ENCODE assay signal across 11 cellular contexts in genomic region chr19:43474487-43474886, GRCh38. TPM values are rescaled to one million over a fixed set of nuclear protein-coding genes. Genes with fewer than 3 reads are reported as not detected.
DNase-seq lines count a peak whose midpoint lies in the region; ATAC-seq, FAIRE-seq and TF ChIP-seq lines count a peak whose summit lies in the region.
"Had no signal": no experiment of that assay in that cellular context is flagged by ENCODE, and none has a peak within 500 bp of the region (broad histone marks: within the 10 kb centered on the region; RNA-seq: fewer than 3 reads in every experiment).

No MANE protein-coding gene starts in this region.

- H3K9ac ChIP-seq in SK-N-SH = no peak overlapping the region
- peak overlapping the region; percentile 54 for H3K9ac ChIP-seq in astrocyte (ENCODE audit: low read length)
- peak overlapping the region in 1 of 2 donors; percentile 46 for H3K9ac ChIP-seq in kidney (ENCODE audit: low read length in 2 of 2)

- WGBS in SK-N-SH (ENCODE audit: low lambda C conversion rate) = 84% methylated on average over 4 of the region's 4 CpGs
- WGBS in stomach, 5 donors = 72 to 85% (median 74%) methylated on average over 4 of the region's 4 CpGs

- POLR2A ChIA-PET in SK-N-SH (lab: Yijun Ruan, JAX) = interaction anchor here (1.2 kb wide), 1 partner anchor 11 kb away, joined by 5 read pairs; no protein-coding TSS in a partner anchor

- no peak for ATAC-seq in SK-N-SH treated with all-trans-retinoic acid at 6 μM for 48 hours
- ATAC-seq in HG03159 (IDR thresholded peaks at IDR 0.05; ENCODE audit: unreplicated experiment) = no peak

- H3K9me3 ChIP-seq in SK-N-SH (no peaks in the 10 kb centered on the region), astrocyte (ENCODE audit: insufficient read depth, low read depth, low read length) (no peaks in the 10 kb centered on the region), kidney (ENCODE audit: control insufficient read depth in 1 of 2, low read length in 2 of 2) (no peaks in the 10 kb centered on the region), stomach (no peaks in the 10 kb centered on the region)

- CTCF ChIA-PET in SK-N-SH (lab: Yijun Ruan, JAX) = interaction anchor here (1.4 to 3.0 kb wide), 4 partner anchors 10 to 45 kb away, joined by 3 to 16 read pairs (median 12); partner anchors contain the start of gene LYPD3

- H3K9me2 ChIP-seq in SK-N-SH = no peaks in the 10 kb centered on the region

- H3K27me3 ChIP-seq in SK-N-SH (ENCODE audit: insufficient read depth) (no peaks in the 10 kb centered on the region), astrocyte (ENCODE audit: insufficient read depth, low read length) (no peaks in the 10 kb centered on the region), stomach (no peaks in the 10 kb centered on the region)

- intact Hi-C loops in kidney (cut with DNase I) (no loop called here), stomach (cut with DNase I; ENCODE audit: low total_unique reads) (no loop called here)

- no peaks in the 10 kb centered on the region for H3K4me1 Mint-ChIP-seq in astrocyte (ENCODE audit: low read depth, unreplicated experiment)

- TF ChIP-seq EP300 in SK-N-SH (IDR thresholded peaks at IDR 0.05; ENCODE audit: borderline replicate concordance in 1 of 2, low read depth in 1 of 2, low read length in 1 of 2) (no peak), stomach (IDR thresholded peaks at IDR 0.05) (no peak)

- DNase-seq in SK-N-SH (no peak), astrocyte (ENCODE audit: low read depth) (no peak), kidney (peak; percentile 39), stomach (no peak), SHP77 treated with DMSO at 0.1 percent for 48 hours (lab: John Stamatoyannopoulos, UW) (no peak)
- DNase-seq in stimulated activated naive CD4-positive, alpha-beta T cell (lab: John Stamatoyannopoulos, UW) = no peak

- H3K4me3 Mint-ChIP-seq in astrocyte (ENCODE audit: unreplicated experiment) = no peak overlapping the region

- TF ChIP-seq POLR2A in stomach (IDR thresholded peaks at IDR 0.05) = no peak

- H3K4me2 ChIP-seq in SK-N-SH = 0 out of 2 replicates have a peak overlapping the region, but pooled peaks have one; percentile 61
- peak overlapping the region; percentile 82 for H3K4me2 ChIP-seq in astrocyte (ENCODE audit: low read length)

- H3K27ac ChIP-seq in SK-N-SH (ENCODE audit: low read depth in 2 of 2, low read length in 1 of 2) (peak overlapping the region in 1 of 2 experiments; percentile 26; a peak in 1 of 4 replicates), astrocyte (ENCODE audit: low read depth, low read length) (no peak overlapping the region), kidney (ENCODE audit: low read depth in 2 of 2, low read length in 2 of 2) (peak overlapping the region in 1 of 2 donors; percentile 78), stomach (peak overlapping the region; percentile 51 to 86 (median 74))

- no peaks in the 10 kb centered on the region for H3K36me3 ChIP-seq in SK-N-SH (replicated peaks in 1 of 2; ENCODE audit: control insufficient read depth in 1 of 2, insufficient read depth in 2 of 2, low read length in 1 of 2)
- H3K36me3 ChIP-seq in astrocyte (ENCODE audit: insufficient read depth, low read length) = no peaks in the 10 kb centered on the region
- H3K36me3 ChIP-seq in kidney (ENCODE audit: control insufficient read depth in 1 of 2, insufficient read depth in 2 of 2, low read length in 2 of 2) = no peaks in the 10 kb centered on the region
- peaks cover 0 to 19% (median 7%) of the 10 kb centered on the region in 4 donors for H3K36me3 ChIP-seq in stomach

- H4K20me1 ChIP-seq in SK-N-SH (ENCODE audit: insufficient read depth) (no peaks in the 10 kb centered on the region), astrocyte (ENCODE audit: insufficient read depth, low read length) (no peaks in the 10 kb centered on the region)

- no peak for FAIRE-seq in astrocyte (lab: Jason Lieb, UNC)
- no peak for FAIRE-seq in kidney (lab: Jason Lieb, UNC)
- FAIRE-seq: A204.1 had no signal

- peaks cover 7% of the 10 kb centered on the region for H3F3A ChIP-seq in SK-N-SH (replicated peaks; ENCODE audit: insufficient read depth)

- H3K4me1 ChIP-seq in SK-N-SH (ENCODE audit: control insufficient read depth in 1 of 2, insufficient read depth in 2 of 2, low read depth in 1 of 2, low read length in 1 of 2) (peaks cover 3 to 5% of the 10 kb centered on the region in 2 experiments; a peak in 2 of 4 replicates), astrocyte (ENCODE audit: insufficient read depth, low read length) (peaks cover 12% of the 10 kb centered on the region), kidney (ENCODE audit: control insufficient read depth in 1 of 2, insufficient read depth in 1 of 2, low read depth in 1 of 2, low read length in 2 of 2) (no peaks in the 10 kb centered on the region), stomach (peaks cover 0 to 21% (median 10%) of the 10 kb centered on the region in 4 donors)

- no peak overlapping the region for H3K27ac Mint-ChIP-seq in astrocyte (ENCODE audit: unreplicated experiment)

- peaks cover 5% of the 10 kb centered on the region for H3K36me3 Mint-ChIP-seq in astrocyte (ENCODE audit: low read depth, unreplicated experiment)

- peak overlapping the region in 1 of 2 experiments; percentile 35; a peak in 1 of 4 replicates for H3K4me3 ChIP-seq in SK-N-SH (ENCODE audit: low read depth in 2 of 2, low read length in 1 of 2)
- no peak overlapping the region for H3K4me3 ChIP-seq in astrocyte (ENCODE audit: insufficient read depth, low read depth, low read length)
- peak overlapping the region in 1 of 2 donors; percentile 69 for H3K4me3 ChIP-seq in kidney (ENCODE audit: low read length in 2 of 2)
- H3K4me3 ChIP-seq in stomach = peak overlapping the region; percentile 38 to 42 (median 40)

- peaks cover 2% of the 10 kb centered on the region for H3K9me3 Mint-ChIP-seq in astrocyte (ENCODE audit: unreplicated experiment)

- H3K79me2 ChIP-seq in SK-N-SH (ENCODE audit: insufficient read depth) = no peaks in the 10 kb centered on the region
- H3K79me2 ChIP-seq in astrocyte (ENCODE audit: insufficient read depth, low read length) = no peaks in the 10 kb centered on the region

- no peak for TF ChIP-seq RAD21 in SK-N-SH (IDR thresholded peaks at IDR 0.05; ENCODE audit: low read length)

- TF ChIP-seq CTCF in SK-N-SH (IDR thresholded peaks at IDR 0.05) = no peak
- no peak for TF ChIP-seq CTCF in astrocyte (IDR thresholded peaks at IDR 0.05; ENCODE audit: insufficient read depth, low read depth, low read length)
- TF ChIP-seq CTCF in kidney (IDR thresholded peaks at IDR 0.05; ENCODE audit: borderline replicate concordance, extremely low read depth, insufficient read depth) = no peak
- TF ChIP-seq CTCF in stomach (IDR thresholded peaks at IDR 0.05) = no peak

- H3K27me3 Mint-ChIP-seq in astrocyte (ENCODE audit: low read depth, unreplicated experiment) = peaks cover 3% of the 10 kb centered on the region

- H2AFZ ChIP-seq in SK-N-SH (ENCODE audit: low read depth) = peak overlapping the region; percentile 58; the same call in 1 of the 2 replicates
- H2AFZ ChIP-seq in astrocyte (ENCODE audit: low read depth, low read length) = no peak overlapping the region

TF ChIP-seq in SK-N-SH, 30 proteins besides CTCF, POLR2A, EP300 and RAD21 (continues in another document):
- no peak for TF ChIP-seq RFX5 (IDR thresholded peaks at IDR 0.05; ENCODE audit: low read length)

TF ChIP-seq in SK-N-SH treated with all-trans-retinoic acid at 6 μM for 48 hours, 23 proteins besides CTCF, POLR2A, EP300 and RAD21 (continues in another document):
- no peak for TF ChIP-seq RARB (CRISPR knock-in tag; IDR thresholded peaks at IDR 0.05)
- TF ChIP-seq GLIS3 (CRISPR knock-in tag; IDR thresholded peaks at IDR 0.05) = no peak

RNA-seq across cellular contexts. Expression of gene LYPD3, which starts 9.1 kb away (rescaled TPM):
- polyA plus RNA-seq in SK-N-SH (2012; rRNA removed) (3.4 and 4.2 TPM in 2 replicates), kidney (ENCODE audit: insufficient read depth, low read depth, low replicate concordance) (2.2 TPM), stomach (10 to 100 TPM in 1 of 3 donors, 1 to 10 TPM in 1, under 1 TPM in 1; 0.76 to 72.4 (median 2.2) TPM)
- 2.3 and 2.8 TPM in 2 replicates for polyA plus RNA-seq in SK-N-SH (2012; cell fraction: cytosol; rRNA removed)
- 5.4 and 7.0 TPM in 2 replicates for polyA plus RNA-seq in SK-N-SH (2012; cell fraction: nucleus; rRNA removed)
- total RNA-seq in astrocyte (0.22 and 0.54 TPM in 2 replicates), kidney (1.7 TPM), stomach (under 1 TPM in 3 of 5 donors, not detected in 2; 0.29 to 0.55 (median 0.45) TPM)
- total RNA-seq: HT1080 had no signal

RNA-seq across cellular contexts. Expression of gene PHLDB3, which starts 30.1 kb away (rescaled TPM):
- polyA plus RNA-seq in SK-N-SH (2012; rRNA removed) (10.9 and 15.6 TPM in 2 replicates), kidney (ENCODE audit: insufficient read depth, low read depth, low replicate concordance) (8.2 TPM), stomach (10 to 100 TPM in 2 of 3 donors, 1 to 10 TPM in 1; 9.5 to 24.9 (median 13.9) TPM)
- polyA plus RNA-seq in SK-N-SH (2012; cell fraction: cytosol; rRNA removed) = 8.9 and 10.8 TPM in 2 replicates
- polyA plus RNA-seq in SK-N-SH (2012; cell fraction: nucleus; rRNA removed) = 28.8 and 35.0 TPM in 2 replicates
- total RNA-seq in astrocyte (13.4 and 14.0 TPM in 2 replicates), kidney (10.8 TPM), stomach (10 to 100 TPM in 1 of 5 donors, 1 to 10 TPM in 3, not detected in 1; 2.0 to 55.3 (median 8.5) TPM)

RNA-seq across cellular contexts. Expression of gene ETHE1, which starts 52.5 kb away (rescaled TPM):
- polyA plus RNA-seq in SK-N-SH (2012; rRNA removed) (74.9 and 86.2 TPM in 2 replicates), kidney (ENCODE audit: insufficient read depth, low read depth, low replicate concordance) (81.8 TPM), stomach (10 to 100 TPM; 42.6 to 55.5 (median 42.8) TPM)
- 44.9 and 58.7 TPM in 2 replicates for polyA plus RNA-seq in SK-N-SH (2012; cell fraction: cytosol; rRNA removed)
- polyA plus RNA-seq in SK-N-SH (2012; cell fraction: nucleus; rRNA removed) = 41.3 and 44.5 TPM in 2 replicates
- total RNA-seq in astrocyte (43.7 and 50.7 TPM in 2 replicates), kidney (61.3 TPM), stomach (100 to 1,000 TPM in 1 of 5 donors, 10 to 100 TPM in 4; 43.5 to 157 (median 61.1) TPM)

RNA-seq across cellular contexts. Expression of gene ZNF575, which starts 58.5 kb away (rescaled TPM):
- polyA plus RNA-seq in SK-N-SH (2012; rRNA removed) = 0.31 and 1.0 TPM in 2 replicates
- 0.46 and 0.85 TPM in 2 replicates for polyA plus RNA-seq in SK-N-SH (2012; cell fraction: cytosol; rRNA removed)
- polyA plus RNA-seq in SK-N-SH (2012; cell fraction: nucleus; rRNA removed) = 1.9 and 3.7 TPM in 2 replicates
- 1.3 and 1.4 TPM in 2 replicates for total RNA-seq in astrocyte
- total RNA-seq in kidney = 3.1 TPM
- polyA plus RNA-seq in kidney (ENCODE audit: insufficient read depth, low read depth, low replicate concordance) = 2.8 TPM
- 10 to 100 TPM in 1 of 5 donors, 1 to 10 TPM in 1, not detected in 3; 7.8 to 23.5 TPM for total RNA-seq in stomach
- polyA plus RNA-seq in stomach = under 1 TPM; 0.37 to 0.76 (median 0.65) TPM
- total RNA-seq: HT1080, SK-MEL-5 had no signal

RNA-seq across cellular contexts. Expression of gene TEX101, which starts 59.8 kb away (rescaled TPM):
- polyA plus RNA-seq in SK-N-SH (2012; rRNA removed) (0.07 and 0.32 TPM in 2 replicates), kidney (ENCODE audit: insufficient read depth, low read depth, low replicate concordance) (not detected), stomach (under 1 TPM in 1 of 3 donors, not detected in 2; 0.28 TPM)
- 0.13 and 0.17 TPM in 2 replicates for polyA plus RNA-seq in SK-N-SH (2012; cell fraction: cytosol; rRNA removed)
- 0.17 TPM in 1 of 2 replicates, not detected in the other for polyA plus RNA-seq in SK-N-SH (2012; cell fraction: nucleus; rRNA removed)
- total RNA-seq in astrocyte (not detected in 2 replicates), kidney (not detected), stomach (not detected)
- total RNA-seq: HT1080, SK-MEL-5 had no signal
